ENCODE assay signal across 30 cellular contexts in the genomic region with DNA sequence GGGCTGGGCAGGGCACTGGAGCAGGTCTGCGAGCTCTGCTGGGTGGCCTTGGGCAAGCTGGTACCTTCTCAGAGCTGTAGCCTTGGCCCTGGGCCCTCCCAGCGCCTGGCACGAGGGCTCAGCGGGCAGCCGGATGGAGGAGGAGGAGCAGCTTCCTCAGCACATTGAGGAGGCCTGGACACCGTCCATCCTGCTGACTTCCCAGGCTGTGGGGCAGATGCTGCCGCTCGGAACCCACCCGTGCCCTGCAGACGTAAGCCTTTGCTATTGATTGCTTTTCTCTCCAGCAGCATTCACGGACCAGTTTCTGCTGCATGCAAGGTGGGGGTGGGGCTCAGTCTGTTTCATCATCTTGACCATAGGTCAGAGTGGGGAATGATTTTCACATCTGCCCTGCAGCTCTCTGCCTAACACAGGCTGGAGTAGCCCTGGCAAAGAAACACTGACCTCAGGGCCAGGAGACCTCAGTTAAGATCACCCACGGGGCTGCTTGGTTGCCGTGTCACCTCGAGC.
DNase-seq lines count a peak whose midpoint lies in the region; ATAC-seq and TF ChIP-seq lines count a peak whose summit lies in the region.
"Had no signal": no experiment of that assay in that cellular context is flagged by ENCODE, and none has a peak within 500 bp of the region (broad histone marks: within the 10 kb centered on the region; RNA-seq: fewer than 3 reads in every experiment).

No MANE protein-coding gene starts in this region.

- H3K4me3 ChIP-seq in endodermal cell (ENCODE audit: low read length) = no peak overlapping the region
- H3K4me3 ChIP-seq in liver (ENCODE audit: low read depth in 1 of 3, low read length in 3 of 3) = no peak overlapping the region
- H3K4me3 ChIP-seq: BLaER1 treated with 17β-estradiol and CSF1 and Interleukin-3, amounts not matched to agents 10 nM and 100 nM; esophagus muscularis mucosa; gastroesophageal sphincter; tibial nerve had no signal

- H3K4me1 ChIP-seq in endodermal cell (ENCODE audit: control insufficient read depth, insufficient read depth, low read length) (no peaks in the 10 kb centered on the region), liver (ENCODE audit: control insufficient read depth in 4 of 4, insufficient read depth in 4 of 4, low read length in 3 of 4) (peaks cover 14 to 41% (median 26%) of the 10 kb centered on the region in 4 donors)
- H3K4me1 ChIP-seq: parathyroid adenoma had no signal

- TF ChIP-seq CTCF in endodermal cell (conservative IDR thresholded peaks at IDR 0.05) (no peak), liver (IDR thresholded peaks at IDR 0.05; ENCODE audit: low read depth, low read length, missing input control) (no peak)

- H3K9ac ChIP-seq in endodermal cell (ENCODE audit: extremely low read depth, low read length, poor library complexity, severe bottlenecking) (no peak overlapping the region), liver (ENCODE audit: low read depth in 1 of 2, low read length in 2 of 2) (no peak overlapping the region)
- H3K9ac ChIP-seq: BLaER1 treated with 17β-estradiol and CSF1 and Interleukin-3, amounts not matched to agents 10 nM and 100 nM; parathyroid adenoma had no signal

- no peaks in the 10 kb centered on the region for H3K9me3 ChIP-seq in endodermal cell (ENCODE audit: control insufficient read depth, low read length)
- no peaks in the 10 kb centered on the region for H3K9me3 ChIP-seq in liver (ENCODE audit: control insufficient read depth in 4 of 4, low read length in 3 of 4)
- H3K9me3 ChIP-seq: BLaER1 treated with 17β-estradiol and CSF1 and Interleukin-3, amounts not matched to agents 10 nM and 100 nM; esophagus muscularis mucosa; gastroesophageal sphincter; tibial nerve had no signal

- H3K27ac ChIP-seq in endodermal cell (ENCODE audit: low read depth, low read length) (peak overlapping the region; percentile 49), liver (ENCODE audit: low read depth in 1 of 2, low read length in 2 of 2) (peak overlapping the region; percentile 58 to 64)
- H3K27ac ChIP-seq: BLaER1 treated with 17β-estradiol and CSF1 and Interleukin-3, amounts not matched to agents 10 nM and 100 nM; esophagus muscularis mucosa; gastroesophageal sphincter; parathyroid adenoma had no signal

- 92 to 93% methylated on average over 10 to 14 of the region's 14 CpGs for WGBS in endodermal cell (ENCODE audit: insufficient coverage in 1 of 2, insufficient read length in 1 of 2), 2 experiments
- WGBS in liver = 31% methylated on average over 14 of the region's 14 CpGs

- H3K27me3 ChIP-seq in endodermal cell (ENCODE audit: control insufficient read depth, insufficient read depth, low read length, poor library complexity, severe bottlenecking) (peaks cover 1% of the 10 kb centered on the region), liver (ENCODE audit: control insufficient read depth in 4 of 4, insufficient read depth in 4 of 4, low read length in 3 of 4) (no peaks in the 10 kb centered on the region)
- H3K27me3 ChIP-seq: esophagus muscularis mucosa, gastroesophageal sphincter, tibial nerve had no signal

- peaks cover 5% of the 10 kb centered on the region for H3K27me3 Mint-ChIP-seq in endodermal cell (ENCODE audit: insufficient read depth)
- peaks cover 18% of the 10 kb centered on the region for H3K27me3 Mint-ChIP-seq in activated T-cell treated with anti-CD3 and anti-CD28 coated beads, Interleukin-2, amount 50 U/mL, for 24 hours

- no peak overlapping the region for H3K27ac Mint-ChIP-seq in endodermal cell
- no peak overlapping the region for H3K27ac Mint-ChIP-seq in activated T-cell treated with anti-CD3 and anti-CD28 coated beads, Interleukin-2, amount 50 U/mL, for 24 hours
- H3K27ac Mint-ChIP-seq: activated CD4-positive, alpha-beta T cell treated with anti-CD3 and anti-CD28 coated beads for 36 hours had no signal

- H3K36me3 ChIP-seq in endodermal cell (ENCODE audit: control insufficient read depth, insufficient read depth, low read length) (no peaks in the 10 kb centered on the region), liver (ENCODE audit: control insufficient read depth in 4 of 4, insufficient read depth in 3 of 4, low read depth in 1 of 4, low read length in 3 of 4) (no peaks in the 10 kb centered on the region)
- H3K36me3 ChIP-seq: BLaER1 treated with 17β-estradiol and CSF1 and Interleukin-3, amounts not matched to agents 10 nM and 100 nM; esophagus muscularis mucosa; gastroesophageal sphincter; tibial nerve had no signal

- intact Hi-C loops in sciatic nerve (cut with DNase I) = no loop called here

- peak; percentile 59 for ATAC-seq in sciatic nerve
- ATAC-seq in HG03378 (IDR thresholded peaks at IDR 0.05; ENCODE audit: unreplicated experiment) = no peak
- ATAC-seq: activated CD4-positive, alpha-beta T cell treated with anti-CD3 and anti-CD28 coated beads for 36 hours; gastroesophageal sphincter; Panc1; right cardiac atrium had no signal

- TF ChIP-seq RAD21 in liver (IDR thresholded peaks at IDR 0.05) = peak; percentile 52 to 68

- no peaks in the 10 kb centered on the region for H3K9me3 Mint-ChIP-seq in endodermal cell
- H3K9me3 Mint-ChIP-seq in activated T-cell treated with anti-CD3 and anti-CD28 coated beads, Interleukin-2, amount 50 U/mL, for 24 hours = no peaks in the 10 kb centered on the region
- H3K9me3 Mint-ChIP-seq: nephron had no signal

- no peaks in the 10 kb centered on the region for H3K4me1 Mint-ChIP-seq in endodermal cell
- H3K4me1 Mint-ChIP-seq in activated T-cell treated with anti-CD3 and anti-CD28 coated beads, Interleukin-2, amount 50 U/mL, for 24 hours (ENCODE audit: low read depth) = no peaks in the 10 kb centered on the region
- H3K4me1 Mint-ChIP-seq: activated CD4-positive, alpha-beta T cell treated with anti-CD3 and anti-CD28 coated beads for 36 hours had no signal

- H3K36me3 Mint-ChIP-seq in endodermal cell (ENCODE audit: low read depth) = no peaks in the 10 kb centered on the region
- H3K36me3 Mint-ChIP-seq in activated T-cell treated with anti-CD3 and anti-CD28 coated beads, Interleukin-2, amount 50 U/mL, for 24 hours (ENCODE audit: low read depth) = no peaks in the 10 kb centered on the region

- no peak overlapping the region for H3K4me3 Mint-ChIP-seq in endodermal cell
- H3K4me3 Mint-ChIP-seq in activated T-cell treated with anti-CD3 and anti-CD28 coated beads, Interleukin-2, amount 50 U/mL, for 24 hours = no peak overlapping the region
- H3K4me3 Mint-ChIP-seq: activated CD4-positive, alpha-beta T cell treated with anti-CD3 and anti-CD28 coated beads for 36 hours; nephron had no signal

- peak; percentile 81 for DNase-seq in HuH-7 (ENCODE audit: low spot score)
- no peak for DNase-seq in endodermal cell
- no peak for DNase-seq in sciatic nerve (ENCODE audit: low spot score)
- no peak for DNase-seq in HK-2 (ENCODE audit: unreplicated experiment)
- no peak for DNase-seq in activated T-cell treated with anti-CD3 and anti-CD28 coated beads, Interleukin-2, amount 50 U/mL, for 48 hours
- DNase-seq in activated T-cell treated with anti-CD3 and anti-CD28 coated beads, Interleukin-2, amount 50 U/mL, for 24 hours = no peak
- DNase-seq: activated CD4-positive, alpha-beta T cell treated with anti-CD3 and anti-CD28 coated beads for 36 hours; activated gamma-delta T cell treated with Interleukin-2 at 50 U/mL for 16 hours; dermis blood vessel endothelial cell; H7; hippocampal formation; IMR-90; mammary epithelial cell; NCI-H1694; NCI-H446; NCI-H748 treated with DMSO at 0.1 percent for 48 hours; SIG-M5; stimulated activated CD4-positive, alpha-beta T cell treated with anti-CD3 and anti-CD28 coated beads, Interleukin-12 subunit alpha, Interleukin-12 subunit beta, amount 100 ng/mL, for 4 hours; stimulated activated CD4-positive, alpha-beta T cell treated with anti-CD3 and anti-CD28 coated beads, Interleukin-4, amount 100 ng/mL, for 1 hour; SW 1271 had no signal

TF ChIP-seq in liver, 16 proteins besides CTCF, POLR2A, EP300 and RAD21:
- TF ChIP-seq YY1 (IDR thresholded peaks at IDR 0.05) (no peak), HNF4A (conservative IDR thresholded peaks at IDR 0.05) (peak; percentile 86 to 88), HNF4G (IDR thresholded peaks at IDR 0.05) (peak; percentile 44), EGR1 (IDR thresholded peaks at IDR 0.05; ENCODE audit: low read depth in 2 of 2) (peak in 1 of 2 donors; percentile 23), RXRA (IDR thresholded peaks at IDR 0.05) (peak; percentile 93 to 94), FOXA1 (IDR thresholded peaks at IDR 0.05) (no peak), NR2F2 (IDR thresholded peaks at IDR 0.05) (peak; percentile 64), FOXA2 (IDR thresholded peaks at IDR 0.05) (no peak), SP1 (IDR thresholded peaks at IDR 0.05) (peak; percentile 92)
- TF ChIP-seq, protein P1, sequence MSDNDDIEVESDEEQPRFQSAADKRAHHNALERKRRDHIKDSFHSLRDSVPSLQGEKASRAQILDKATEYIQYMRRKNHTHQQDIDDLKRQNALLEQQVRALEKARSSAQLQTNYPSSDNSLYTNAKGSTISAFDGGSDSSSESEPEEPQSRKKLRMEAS (IDR thresholded peaks at IDR 0.05) = no peak
- TF ChIP-seq, protein P2, sequence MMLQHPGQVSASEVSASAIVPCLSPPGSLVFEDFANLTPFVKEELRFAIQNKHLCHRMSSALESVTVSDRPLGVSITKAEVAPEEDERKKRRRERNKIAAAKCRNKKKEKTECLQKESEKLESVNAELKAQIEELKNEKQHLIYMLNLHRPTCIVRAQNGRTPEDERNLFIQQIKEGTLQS (IDR thresholded peaks at IDR 0.05) = peak; percentile 95
